ENCODE assay signal across 9 cellular contexts in genomic region chr18:76518543-76519155, GRCh38. TPM values are rescaled to one million over a fixed set of nuclear protein-coding genes. Genes with fewer than 3 reads are reported as not detected.
A peak's percentile ranks its signal among the peaks of the same experiment; 100 is the strongest.
DNase-seq lines count a peak whose midpoint lies in the region; ATAC-seq and TF ChIP-seq lines count a peak whose summit lies in the region.
"Had no signal": no experiment of that assay in that cellular context is flagged by ENCODE, and none has a peak within 500 bp of the region (broad histone marks: within the 10 kb centered on the region; RNA-seq: fewer than 3 reads in every experiment).

No MANE protein-coding gene starts in this region.

- peaks cover 14% of the 10 kb centered on the region for H3K4me1 Mint-ChIP-seq in activated CD4-positive, alpha-beta memory T cell treated with anti-CD3 and anti-CD28 coated beads for 36 hours (ENCODE audit: low read depth)
- peaks cover 4% of the 10 kb centered on the region for H3K4me1 Mint-ChIP-seq in activated CD4-positive, alpha-beta memory T cell treated with anti-CD3 and anti-CD28 coated beads, Interleukin-2, amount 10 ng/mL, durations not matched to agents 7 days and 5 days
- peaks cover 52% of the 10 kb centered on the region for H3K4me1 Mint-ChIP-seq in WTC11

- no peaks in the 10 kb centered on the region for H3K9me3 ChIP-seq in gastrocnemius medialis

- peaks cover 29% of the 10 kb centered on the region for H3K27me3 Mint-ChIP-seq in activated CD4-positive, alpha-beta memory T cell treated with anti-CD3 and anti-CD28 coated beads for 36 hours
- peaks cover 34% of the 10 kb centered on the region for H3K27me3 Mint-ChIP-seq in activated CD4-positive, alpha-beta memory T cell treated with anti-CD3 and anti-CD28 coated beads, Interleukin-2, amount 10 ng/mL, durations not matched to agents 7 days and 5 days
- no peaks in the 10 kb centered on the region; the same call in 1 of the 2 replicates for H3K27me3 Mint-ChIP-seq in WTC11 (ENCODE audit: low read depth)

- ATAC-seq in WTC11 (peak; percentile 82), left ventricle myocardium superior (peak; percentile 86), gastrocnemius medialis (peak; percentile 61 to 65), GM21717 (IDR thresholded peaks at IDR 0.05; ENCODE audit: unreplicated experiment) (no peak)

- H3K4me3 ChIP-seq in gastrocnemius medialis: peak overlapping the region; percentile 40 to 55 (median 46)
- H3K4me3 ChIP-seq: SK-N-MC had no signal

- no peak for DNase-seq in activated CD4-positive, alpha-beta memory T cell treated with anti-CD3 and anti-CD28 coated beads for 36 hours
- no peak for DNase-seq in activated CD4-positive, alpha-beta memory T cell treated with anti-CD3 and anti-CD28 coated beads, Interleukin-2, amount 10 ng/mL, durations not matched to agents 7 days and 5 days
- DNase-seq in WTC11 (ENCODE audit: low spot score) (peak; percentile 74), left ventricle myocardium superior (peak; percentile 68), gastrocnemius medialis (peak in 1 of 2 donors; percentile 28)
- DNase-seq in activated CD4-positive, CD25-positive, alpha-beta regulatory T cell (lab: John Stamatoyannopoulos, UW): no peak
- DNase-seq in stimulated activated CD4-positive, alpha-beta T cell treated with anti-CD3 and anti-CD28 coated beads, Interleukin-2, amount 100 ng/mL, for 48 hours: no peak

- CTCF ChIA-PET in activated CD4-positive, alpha-beta memory T cell treated with anti-CD3 and anti-CD28 coated beads for 36 hours (lab: Charles Lee): no interaction called here
- CTCF ChIA-PET in activated CD4-positive, alpha-beta memory T cell treated with anti-CD3 and anti-CD28 coated beads, Interleukin-2, amount 10 ng/mL, durations not matched to agents 7 days and 5 days (lab: Charles Lee): no interaction called here
- CTCF ChIA-PET in WTC11 (lab: Charles Lee): interaction anchor here (0.9 to 2.0 kb wide), 9 partner anchors 14 to 1177 kb away, joined by 3 to 15 read pairs (median 4); no protein-coding TSS in a partner anchor

- no peaks in the 10 kb centered on the region for H3K36me3 ChIP-seq in gastrocnemius medialis

- no peak overlapping the region for H3K27ac Mint-ChIP-seq in activated CD4-positive, alpha-beta memory T cell treated with anti-CD3 and anti-CD28 coated beads for 36 hours
- H3K27ac Mint-ChIP-seq in activated CD4-positive, alpha-beta memory T cell treated with anti-CD3 and anti-CD28 coated beads, Interleukin-2, amount 10 ng/mL, durations not matched to agents 7 days and 5 days: no peak overlapping the region
- peak overlapping the region; percentile 90 for H3K27ac Mint-ChIP-seq in WTC11

- no peak for TF ChIP-seq CTCF in WTC11 (IDR thresholded peaks at IDR 0.05)
- no peak for TF ChIP-seq CTCF in gastrocnemius medialis (IDR thresholded peaks at IDR 0.05 in 4 of 5, conservative IDR thresholded peaks at IDR 0.05 in 1 of 5)

- peaks cover 0 to 5% of the 10 kb centered on the region in 2 donors for H3K4me1 ChIP-seq in gastrocnemius medialis

- H3K9me3 Mint-ChIP-seq in activated CD4-positive, alpha-beta memory T cell treated with anti-CD3 and anti-CD28 coated beads for 36 hours: no peaks in the 10 kb centered on the region
- no peaks in the 10 kb centered on the region for H3K9me3 Mint-ChIP-seq in activated CD4-positive, alpha-beta memory T cell treated with anti-CD3 and anti-CD28 coated beads, Interleukin-2, amount 10 ng/mL, durations not matched to agents 7 days and 5 days
- no peaks in the 10 kb centered on the region for H3K9me3 Mint-ChIP-seq in WTC11

- POLR2A ChIA-PET in activated CD4-positive, alpha-beta memory T cell treated with anti-CD3 and anti-CD28 coated beads for 36 hours (lab: Charles Lee): no interaction called here
- POLR2A ChIA-PET in activated CD4-positive, alpha-beta memory T cell treated with anti-CD3 and anti-CD28 coated beads, Interleukin-2, amount 10 ng/mL, durations not matched to agents 7 days and 5 days (lab: Charles Lee): no interaction called here
- POLR2A ChIA-PET in WTC11 (lab: Charles Lee): interaction anchor here (1.2 to 1.6 kb wide), 4 partner anchors 11 to 102 kb away, joined by 3 to 6 read pairs (median 4); partner anchors contain the start of gene ZNF516

- H3K36me3 Mint-ChIP-seq in activated CD4-positive, alpha-beta memory T cell treated with anti-CD3 and anti-CD28 coated beads for 36 hours: no peaks in the 10 kb centered on the region
- H3K36me3 Mint-ChIP-seq in activated CD4-positive, alpha-beta memory T cell treated with anti-CD3 and anti-CD28 coated beads, Interleukin-2, amount 10 ng/mL, durations not matched to agents 7 days and 5 days (ENCODE audit: low read depth): no peaks in the 10 kb centered on the region
- no peaks in the 10 kb centered on the region for H3K36me3 Mint-ChIP-seq in WTC11

- peak overlapping the region; percentile 46 for H3K4me3 Mint-ChIP-seq in activated CD4-positive, alpha-beta memory T cell treated with anti-CD3 and anti-CD28 coated beads for 36 hours
- no peak overlapping the region for H3K4me3 Mint-ChIP-seq in activated CD4-positive, alpha-beta memory T cell treated with anti-CD3 and anti-CD28 coated beads, Interleukin-2, amount 10 ng/mL, durations not matched to agents 7 days and 5 days
- H3K4me3 Mint-ChIP-seq in WTC11: peak overlapping the region; percentile 74

- in situ Hi-C loops in gastrocnemius medialis (cut with MboI; ENCODE audit: low sequenced_read_pairs in 4 of 4): no loop called here

- H3K27me3 ChIP-seq in gastrocnemius medialis: peaks cover 11 to 15% (median 13%) of the 10 kb centered on the region in 3 donors

- peak overlapping the region; percentile 18 to 59 (median 57) for H3K27ac ChIP-seq in gastrocnemius medialis
- H3K27ac ChIP-seq: SK-N-MC had no signal

- intact Hi-C loops in activated CD4-positive, alpha-beta memory T cell treated with anti-CD3 and anti-CD28 coated beads for 36 hours (cut with micrococcal nuclease): no loop called here
- intact Hi-C loops in left ventricle myocardium superior (cut with micrococcal nuclease): no loop called here
- intact Hi-C loops in gastrocnemius medialis (cut with DNase I; ENCODE audit: low total_unique reads): no loop called here

- TF ChIP-seq POLR2A in gastrocnemius medialis (IDR thresholded peaks at IDR 0.05): no peak

TF ChIP-seq in WTC11, 78 proteins besides CTCF, POLR2A, EP300 and RAD21:
- TF ChIP-seq ATF3 (CRISPR knock-in tag; conservative IDR thresholded peaks at IDR 0.05) (no peak), MXD4 (CRISPR knock-in tag; IDR thresholded peaks at IDR 0.05; ENCODE audit: borderline replicate concordance) (no peak)
- TF ChIP-seq, protein P1, sequence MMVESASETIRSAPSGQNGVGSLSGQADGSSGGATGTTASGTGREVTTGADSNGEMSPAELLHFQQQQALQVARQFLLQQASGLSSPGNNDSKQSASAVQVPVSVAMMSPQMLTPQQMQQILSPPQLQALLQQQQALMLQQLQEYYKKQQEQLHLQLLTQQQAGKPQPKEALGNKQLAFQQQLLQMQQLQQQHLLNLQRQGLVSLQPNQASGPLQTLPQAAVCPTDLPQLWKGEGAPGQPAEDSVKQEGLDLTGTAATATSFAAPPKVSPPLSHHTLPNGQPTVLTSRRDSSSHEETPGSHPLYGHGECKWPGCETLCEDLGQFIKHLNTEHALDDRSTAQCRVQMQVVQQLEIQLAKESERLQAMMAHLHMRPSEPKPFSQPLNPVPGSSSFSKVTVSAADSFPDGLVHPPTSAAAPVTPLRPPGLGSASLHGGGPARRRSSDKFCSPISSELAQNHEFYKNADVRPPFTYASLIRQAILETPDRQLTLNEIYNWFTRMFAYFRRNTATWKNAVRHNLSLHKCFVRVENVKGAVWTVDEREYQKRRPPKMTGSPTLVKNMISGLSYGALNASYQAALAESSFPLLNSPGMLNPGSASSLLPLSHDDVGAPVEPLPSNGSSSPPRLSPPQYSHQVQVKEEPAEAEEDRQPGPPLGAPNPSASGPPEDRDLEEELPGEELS (CRISPR knock-in tag; IDR thresholded peaks at IDR 0.05): peak; percentile 35; the same call in 1 of the 2 replicates
TF ChIP-seq in WTC11: peak in this region for 1.

RNA-seq across cellular contexts. Expression of gene ZNF516, which starts 23.6 kb away (rescaled TPM):
- total RNA-seq in activated CD4-positive, alpha-beta memory T cell treated with anti-CD3 and anti-CD28 coated beads for 36 hours: 1 to 10 TPM; 2.7 to 4.8 TPM
- 1 to 10 TPM; 3.9 to 5.0 TPM for total RNA-seq in activated CD4-positive, alpha-beta memory T cell treated with anti-CD3 and anti-CD28 coated beads, Interleukin-2, amount 10 ng/mL, durations not matched to agents 7 days and 5 days
- total RNA-seq in WTC11 (2021) (47.3 to 58.6 TPM (median 50.1 TPM) in 3 replicates), left ventricle myocardium superior (14.0 TPM), gastrocnemius medialis (10 to 100 TPM in 3 of 4 donors, 1 to 10 TPM in 1; 8.4 to 19.3 (median 12.4) TPM)

Comparison
In these comparisons a context has a peak if more than half of its experiments do, and no peak if none do; other contexts are left out.
1. DNase-seq: peak in WTC11 (single experiment) and left ventricle myocardium superior (single experiment); none in activated CD4-positive, alpha-beta memory T cell treated with anti-CD3 and anti-CD28 coated beads for 36 hours (single experiment), activated CD4-positive, alpha-beta memory T cell treated with anti-CD3 and anti-CD28 coated beads, Interleukin-2, amount 10 ng/mL, durations not matched to agents 7 days and 5 days (single experiment), activated CD4-positive, CD25-positive, alpha-beta regulatory T cell (0 of 4) and stimulated activated CD4-positive, alpha-beta T cell treated with anti-CD3 and anti-CD28 coated beads, Interleukin-2, amount 100 ng/mL, for 48 hours (0 of 2).